In genomic region chr6:53281518-53282215, GRCh38 we compare ENCODE assay signal across 1 cellular context.
TF ChIP-seq lines count a peak whose summit lies in the region.

No MANE protein-coding gene starts in this region.

TF ChIP-seq in WTC11, 78 proteins besides CTCF, POLR2A, EP300 and RAD21 (continued from another document):
- no peak for TF ChIP-seq USF1 (CRISPR knock-in tag; IDR thresholded peaks at IDR 0.05)
- TF ChIP-seq NR2C2 (CRISPR knock-in tag; IDR thresholded peaks at IDR 0.05): no peak
- TF ChIP-seq FOXK1 (CRISPR knock-in tag; IDR thresholded peaks at IDR 0.05): no peak
- no peak for TF ChIP-seq E2F1 (CRISPR knock-in tag; IDR thresholded peaks at IDR 0.05)
